11 cellular contexts compared by ENCODE assay signal in genomic region chr1:34013958-34014737, GRCh38.
A peak's percentile ranks its signal among the peaks of the same experiment; 100 is the strongest.
DNase-seq lines count a peak whose midpoint lies in the region; ATAC-seq and TF ChIP-seq lines count a peak whose summit lies in the region.
"Had no signal": no experiment of that assay in that cellular context is flagged by ENCODE, and none has a peak within 500 bp of the region (broad histone marks: within the 10 kb centered on the region; RNA-seq: fewer than 3 reads in every experiment).

No MANE protein-coding gene starts in this region.

- intact Hi-C loops in OCI-LY7 (cut with micrococcal nuclease; ENCODE audit: unreplicated experiment), result no loop called here
- intact Hi-C loops in head of caudate nucleus (cut with DNase I), result no loop called here

- BruUV-seq in OCI-LY7 (replicated peaks; lab: Mats Ljungman, UMichigan), result no TSS peak

- no peak overlapping the region for H3K4me3 ChIP-seq in OCI-LY7 (ENCODE audit: low read depth, low read length, poor library complexity, severe bottlenecking)

- peak; percentile 67 for TF ChIP-seq CTCF in OCI-LY7 (conservative IDR thresholded peaks at IDR 0.05; ENCODE audit: low read length)

- H3K9me2 ChIP-seq in OCI-LY7 (ENCODE audit: insufficient read depth, low read length), result no peaks in the 10 kb centered on the region

- no peaks in the 10 kb centered on the region for H3K36me3 ChIP-seq in OCI-LY7 (ENCODE audit: insufficient read depth, low read length)
- H3K36me3 ChIP-seq: neutrophil had no signal

- no peak overlapping the region for H3K4me2 ChIP-seq in OCI-LY7 (ENCODE audit: low read length)

- H3K79me2 ChIP-seq in OCI-LY7 (ENCODE audit: insufficient read depth, low read depth, low read length), result no peaks in the 10 kb centered on the region

- no peak for ATAC-seq in stimulated activated naive CD8-positive, alpha-beta T cell treated with anti-CD3 and anti-CD28 coated beads, Interleukin-15, Interleukin-2, amounts not matched to agents 100 U/mL and 50 U/mL, for 24 hours
- no peak for ATAC-seq in GM18498 (IDR thresholded peaks at IDR 0.05; ENCODE audit: unreplicated experiment)

- DNase-seq in SKM-1 treated with dmso at 0.1 percent for 144 hours (lab: John Stamatoyannopoulos, UW; ENCODE audit: unreplicated experiment), result peak; percentile 0
- no peak for DNase-seq in SKM-1 (lab: John Stamatoyannopoulos, UW; ENCODE audit: unreplicated experiment)
- DNase-seq in OCI-LY7 (ENCODE audit: low spot score), result no peak
- peak in 31 of 42 donors; percentile 6 to 72 (median 33) for DNase-seq in head of caudate nucleus
- DNase-seq in stimulated activated naive CD8-positive, alpha-beta T cell treated with anti-CD3 and anti-CD28 coated beads, Interleukin-15, Interleukin-2, amounts not matched to agents 100 U/mL and 50 U/mL, for 24 hours, result peak; percentile 22
- no peak for DNase-seq in NCI-H2196 (lab: John Stamatoyannopoulos, UW; ENCODE audit: unreplicated experiment)
- no peak for DNase-seq in NCI-H524 treated with DMSO at 0.1 percent for 48 hours (lab: John Stamatoyannopoulos, UW)
- DNase-seq: C1 segment of cervical spinal cord, IMR-90 had no signal

- no peak overlapping the region for H3K27ac ChIP-seq in OCI-LY7 (ENCODE audit: low read depth, low read length, poor library complexity, severe bottlenecking)
- H3K27ac ChIP-seq: neutrophil had no signal

- H2AFZ ChIP-seq in OCI-LY7 (ENCODE audit: low read length), result no peak overlapping the region

- no peaks in the 10 kb centered on the region for H3K4me1 ChIP-seq in OCI-LY7 (ENCODE audit: insufficient read depth, low read length, poor library complexity, severe bottlenecking)

- POLR2A ChIA-PET in OCI-LY7 (lab: Charles Lee), result interaction anchor here (0.6 kb wide), 1 partner anchor 626 kb away, joined by 4 read pairs; no protein-coding TSS in a partner anchor

- H3K9me3 ChIP-seq in OCI-LY7 (ENCODE audit: low read length), result no peaks in the 10 kb centered on the region
- H3K9me3 ChIP-seq: neutrophil had no signal

- CTCF ChIA-PET in OCI-LY7 (lab: Charles Lee; ENCODE audit: unreplicated experiment), result no interaction called here

- no peaks in the 10 kb centered on the region for H4K20me1 ChIP-seq in OCI-LY7 (ENCODE audit: insufficient read depth, low read length)

Comparison
In these comparisons a context has a peak if more than half of its experiments do, and no peak if none do; other contexts are left out.
1. DNase-seq: peak in SKM-1 treated with dmso at 0.1 percent for 144 hours (single experiment), head of caudate nucleus (31 of 42) and stimulated activated naive CD8-positive, alpha-beta T cell treated with anti-CD3 and anti-CD28 coated beads, Interleukin-15, Interleukin-2, amounts not matched to agents 100 U/mL and 50 U/mL, for 24 hours (single experiment); none in SKM-1 (single experiment), OCI-LY7 (single experiment), NCI-H2196 (single experiment) and NCI-H524 treated with DMSO at 0.1 percent for 48 hours (single experiment).